Comparison of ENCODE assay signal across 16 cellular contexts in the genomic region with DNA sequence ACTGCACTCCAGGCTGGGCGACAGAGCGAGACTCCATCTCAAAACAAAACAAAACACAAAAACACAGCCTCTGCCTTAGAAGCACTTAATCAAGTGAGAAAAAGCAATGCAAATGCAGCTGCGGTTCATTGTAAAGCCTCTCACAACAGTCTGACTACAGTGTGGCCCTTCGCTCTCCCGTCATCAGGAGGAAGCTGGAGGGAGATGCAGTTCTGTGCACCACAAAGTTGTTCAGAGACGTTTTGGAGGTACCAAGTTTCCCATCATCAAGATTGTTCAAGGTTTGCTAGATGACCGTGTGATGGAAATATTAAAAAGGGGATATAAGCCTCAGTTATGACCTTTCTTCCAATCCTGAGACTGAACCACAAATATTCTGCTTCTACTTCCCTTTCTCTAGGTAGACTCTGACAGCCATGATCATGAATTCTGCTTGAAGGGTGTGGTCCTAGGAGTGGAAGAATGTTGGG. TPM values are rescaled to one million over a fixed set of nuclear protein-coding genes. Genes with fewer than 3 reads are reported as not detected.
DNase-seq lines count a peak whose midpoint lies in the region; ATAC-seq, FAIRE-seq and TF ChIP-seq lines count a peak whose summit lies in the region.
"Had no signal": no experiment of that assay in that cellular context is flagged by ENCODE, and none has a peak within 500 bp of the region (broad histone marks: within the 10 kb centered on the region; RNA-seq: fewer than 3 reads in every experiment).

No MANE protein-coding gene starts in this region.

- ATAC-seq in GM19463 (IDR thresholded peaks at IDR 0.05; ENCODE audit: unreplicated experiment) (peak; percentile 64), HG02870 (IDR thresholded peaks at IDR 0.05; ENCODE audit: unreplicated experiment) (peak; percentile 67), HG02678 (IDR thresholded peaks at IDR 0.05; ENCODE audit: unreplicated experiment) (no peak)
- ATAC-seq: left lobe of liver had no signal

- no peaks in the 10 kb centered on the region for H3K27me3 ChIP-seq in OCI-LY1 (ENCODE audit: insufficient read depth, low read length)
- H3K27me3 ChIP-seq: BLaER1 treated with 17β-estradiol and CSF1 and Interleukin-3, amounts not matched to agents 10 nM and 100 nM had no signal

- FAIRE-seq in GM18507 (lab: Jason Lieb, UNC) = peak; percentile 62

- no peak overlapping the region for H2AFZ ChIP-seq in OCI-LY1 (ENCODE audit: low read length)

- H3K9ac ChIP-seq in OCI-LY1 (ENCODE audit: low read length) = peak overlapping the region; percentile 30; the same call in 1 of the 2 replicates
- H3K9ac ChIP-seq: BLaER1 treated with 17β-estradiol and CSF1 and Interleukin-3, amounts not matched to agents 10 nM and 100 nM had no signal

- H3K4me3 ChIP-seq in OCI-LY1 (ENCODE audit: low read depth, low read length, poor library complexity, severe bottlenecking) = peak overlapping the region; percentile 20
- H3K4me3 ChIP-seq: BLaER1 treated with 17β-estradiol and CSF1 and Interleukin-3, amounts not matched to agents 10 nM and 100 nM had no signal

- DNase-seq in GM18507 (ENCODE audit: extremely low spot score, insufficient read length, low read depth) (no peak), cerebellum (ENCODE audit: low spot score) (no peak), DMS79 (lab: John Stamatoyannopoulos, UW) (no peak), foreskin melanocyte (no peak)
- DNase-seq: cerebellar nuclear complex, EL, hippocampal formation, NCI-H187 treated with DMSO at 0.1 percent for 48 hours, NCI-H748 treated with DMSO at 0.1 percent for 48 hours, SIG-M5 had no signal

- H3K27ac ChIP-seq in OCI-LY1 (ENCODE audit: low read depth, low read length, poor library complexity, severe bottlenecking) = peak overlapping the region; percentile 77
- H3K27ac ChIP-seq: BLaER1 treated with 17β-estradiol and CSF1 and Interleukin-3, amounts not matched to agents 10 nM and 100 nM had no signal

- no peaks in the 10 kb centered on the region for H3K36me3 ChIP-seq in OCI-LY1 (ENCODE audit: insufficient read depth, low read length)
- H3K36me3 ChIP-seq: BLaER1 treated with 17β-estradiol and CSF1 and Interleukin-3, amounts not matched to agents 10 nM and 100 nM had no signal

- no peaks in the 10 kb centered on the region for H3K9me3 ChIP-seq in OCI-LY1 (ENCODE audit: low read length)
- H3K9me3 ChIP-seq: BLaER1 treated with 17β-estradiol and CSF1 and Interleukin-3, amounts not matched to agents 10 nM and 100 nM had no signal

- TF ChIP-seq CTCF in OCI-LY1 (IDR thresholded peaks at IDR 0.05; ENCODE audit: low read length) = no peak

- H3K4me2 ChIP-seq in OCI-LY1 (ENCODE audit: low read length) = peak overlapping the region; percentile 58
- H3K4me2 ChIP-seq: BLaER1 treated with 17β-estradiol and CSF1 and Interleukin-3, amounts not matched to agents 10 nM and 100 nM had no signal

- no peaks in the 10 kb centered on the region for H3F3A ChIP-seq in OCI-LY1 (ENCODE audit: insufficient read depth, low read length)

- H3K4me1 ChIP-seq in OCI-LY1 (ENCODE audit: insufficient read depth, low read length, severe bottlenecking) = peaks cover 72% of the 10 kb centered on the region

- no peaks in the 10 kb centered on the region for H3K9me2 ChIP-seq in OCI-LY1 (ENCODE audit: low read depth, low read length)

- H3K79me2 ChIP-seq in OCI-LY1 (ENCODE audit: insufficient read depth, low read length) = no peaks in the 10 kb centered on the region

- H4K20me1 ChIP-seq in OCI-LY1 (ENCODE audit: insufficient read depth, low read length) = no peaks in the 10 kb centered on the region
- H4K20me1 ChIP-seq: BLaER1 treated with 17β-estradiol and CSF1 and Interleukin-3, amounts not matched to agents 10 nM and 100 nM had no signal

RNA-seq across cellular contexts. Expression of a gene that starts 40.9 kb away (rescaled TPM):
- total RNA-seq in cerebellum = 30.0 TPM

RNA-seq across cellular contexts. Expression of a gene that starts 41.2 kb away (rescaled TPM):
- 17.1 TPM for total RNA-seq in cerebellum
